ENCODE assay signal across 15 cellular contexts in the genomic region with DNA sequence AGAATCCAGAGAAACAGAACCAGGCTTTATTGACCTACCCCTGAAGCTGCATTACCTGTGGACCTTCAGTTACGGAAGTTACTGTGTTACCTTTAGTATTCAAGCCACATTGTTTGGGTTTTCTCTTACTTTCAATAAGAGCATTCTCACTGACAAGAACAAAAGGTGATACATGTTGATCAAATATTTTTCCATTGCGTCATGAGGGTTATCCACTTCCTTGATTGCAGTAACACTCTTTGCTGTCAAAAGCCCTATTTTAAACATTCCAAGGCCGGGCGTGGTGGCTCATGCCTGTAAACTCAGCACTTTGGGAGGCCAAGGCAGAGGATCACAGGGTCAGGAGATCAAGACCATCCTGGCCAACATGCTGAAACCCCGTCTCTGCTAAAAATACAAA. TPM values are rescaled to one million over a fixed set of nuclear protein-coding genes. Genes with fewer than 3 reads are reported as not detected.
A peak's percentile ranks its signal among the peaks of the same experiment; 100 is the strongest.
DNase-seq lines count a peak whose midpoint lies in the region; ATAC-seq, FAIRE-seq and TF ChIP-seq lines count a peak whose summit lies in the region.
"Had no signal": no experiment of that assay in that cellular context is flagged by ENCODE, and none has a peak within 500 bp of the region (broad histone marks: within the 10 kb centered on the region; RNA-seq: fewer than 3 reads in every experiment).

No MANE protein-coding gene starts in this region.

- WGBS in GM23248 (ENCODE audit: low coverage in 1 of 2, low lambda C conversion rate in 2 of 2, missing lambda C conversion rate in 2 of 2), 2 experiments = 81% methylated on average over 5 of the region's 5 CpGs
- WGBS in pancreas, 2 donors = 55 to 61% methylated on average over 5 of the region's 5 CpGs

- no peaks in the 10 kb centered on the region for H3K36me3 ChIP-seq in GM23248 (ENCODE audit: low read depth)
- no peaks in the 10 kb centered on the region for H3K36me3 ChIP-seq in pancreas
- H3K36me3 ChIP-seq in right atrium auricular region = no peaks in the 10 kb centered on the region

- no peak for FAIRE-seq in pancreas (lab: Jason Lieb, UNC)
- FAIRE-seq: GM12892 had no signal

- H3K9me2 ChIP-seq in GM23248 (ENCODE audit: insufficient read depth) = no peaks in the 10 kb centered on the region

- H3K27me3 Mint-ChIP-seq in progenitor cell of endocrine pancreas = no peaks in the 10 kb centered on the region

- H3K4me2 ChIP-seq in GM23248 (ENCODE audit: unreplicated experiment) = peak overlapping the region; percentile 12
- H3K4me2 ChIP-seq: KMS-11 had no signal

- no peaks in the 10 kb centered on the region for H3K4me1 Mint-ChIP-seq in progenitor cell of endocrine pancreas (ENCODE audit: low read depth)

- H3K79me2 ChIP-seq in GM23248 (ENCODE audit: insufficient read depth) = no peaks in the 10 kb centered on the region

- no peaks in the 10 kb centered on the region for H3K9me3 ChIP-seq in GM23248 (ENCODE audit: low read depth)
- no peaks in the 10 kb centered on the region for H3K9me3 ChIP-seq in pancreas
- H3K9me3 ChIP-seq in right atrium auricular region = peaks cover 0 to 4% of the 10 kb centered on the region in 2 donors

- no peaks in the 10 kb centered on the region for H4K20me1 ChIP-seq in GM23248 (ENCODE audit: insufficient read depth)

- H3K9me3 Mint-ChIP-seq in progenitor cell of endocrine pancreas (ENCODE audit: low read depth) = no peaks in the 10 kb centered on the region

- H3K4me3 Mint-ChIP-seq in progenitor cell of endocrine pancreas (ENCODE audit: low read depth) = no peak overlapping the region
- H3K4me3 Mint-ChIP-seq: activated naive CD4-positive, alpha-beta T cell treated with anti-CD3 and anti-CD28 coated beads for 36 hours; B cell had no signal

- no peaks in the 10 kb centered on the region for H3K36me3 Mint-ChIP-seq in progenitor cell of endocrine pancreas (ENCODE audit: insufficient read depth)

- intact Hi-C loops in pancreas (cut with DNase I) = no loop called here

- no peaks in the 10 kb centered on the region for H3F3A ChIP-seq in GM23248 (ENCODE audit: insufficient read depth)

- H3K4me3 ChIP-seq in GM23248 = no peak overlapping the region
- H3K4me3 ChIP-seq in pancreas = no peak overlapping the region
- H3K4me3 ChIP-seq in right atrium auricular region = no peak overlapping the region

- no peak overlapping the region for H3K27ac ChIP-seq in GM23248
- peak overlapping the region; percentile 93 for H3K27ac ChIP-seq in epithelial cell of prostate
- peak overlapping the region in 3 of 4 donors; percentile 17 to 64 (median 50) for H3K27ac ChIP-seq in pancreas
- H3K27ac ChIP-seq in right atrium auricular region = no peak overlapping the region
- H3K27ac ChIP-seq: KMS-11 had no signal

- ATAC-seq in pancreas (peak; percentile 31 to 72 (median 60)), HG03097 (IDR thresholded peaks at IDR 0.05; ENCODE audit: low FRiP score, unreplicated experiment) (no peak)
- ATAC-seq: Right ventricle myocardium inferior had no signal

- TF ChIP-seq CTCF in pancreas (IDR thresholded peaks at IDR 0.05) (no peak), progenitor cell of endocrine pancreas (IDR thresholded peaks at IDR 0.05; ENCODE audit: unreplicated experiment) (no peak), right atrium auricular region (IDR thresholded peaks at IDR 0.05) (no peak)

- H3K4me1 ChIP-seq in GM23248 (ENCODE audit: insufficient read depth) = no peaks in the 10 kb centered on the region
- H3K4me1 ChIP-seq in pancreas = no peaks in the 10 kb centered on the region
- H3K4me1 ChIP-seq in right atrium auricular region = no peaks in the 10 kb centered on the region

- in situ Hi-C loops in GM23248 (cut with MboI) = no loop called here
- in situ Hi-C loops in ACHN (cut with HindIII; ENCODE audit: low pct_ligation_motif_present, low pct_unique_long_range_greater_than_20kb, low sequenced_read_pairs) = no loop called here

- H3K27ac Mint-ChIP-seq in progenitor cell of endocrine pancreas = no peak overlapping the region
- H3K27ac Mint-ChIP-seq: activated naive CD4-positive, alpha-beta T cell treated with anti-CD3 and anti-CD28 coated beads for 36 hours; B cell had no signal

- H3K27me3 ChIP-seq in GM23248 (replicated peaks; ENCODE audit: insufficient read depth) (no peaks in the 10 kb centered on the region), pancreas (no peaks in the 10 kb centered on the region), right atrium auricular region (no peaks in the 10 kb centered on the region)

- H3K9ac ChIP-seq in GM23248 = no peak overlapping the region
- H3K9ac ChIP-seq: KMS-11 had no signal

- H2AFZ ChIP-seq in GM23248 = no peak overlapping the region

- DNase-seq in GM23248 (no peak), NCI-H460 (ENCODE audit: extremely low read depth, low read depth) (peak; percentile 6), epithelial cell of prostate (ENCODE audit: low read depth, low spot score) (peak; percentile 83), pancreas (peak in 1 of 6 donors; percentile 14), ACHN (no peak), progenitor cell of endocrine pancreas (ENCODE audit: low spot score, unreplicated experiment) (no peak), right atrium auricular region (ENCODE audit: low spot score) (no peak)
- DNase-seq: activated naive CD4-positive, alpha-beta T cell treated with anti-CD3 and anti-CD28 coated beads for 36 hours; NCI-H187; NCI-H82 had no signal

RNA-seq across cellular contexts. Expression of gene PAFAH1B1, which starts 28.6 kb away (rescaled TPM):
- 76.4 and 88.7 TPM in 2 replicates for total RNA-seq in GM23248 (2014; rRNA removed; shearing (Covaris generic))
- polyA plus RNA-seq in GM23248 (2016; fragmentation: Nextera tagmentation; extraction: Ambion mirVana) (32.5 and 39.3 TPM in 2 replicates), pancreas (10 to 100 TPM; 17.3 to 31.9 TPM)
- 76.7 and 88.3 TPM in 2 replicates for total RNA-seq in NCI-H460 (2014; rRNA removed; shearing (Covaris generic))
- polyA plus RNA-seq in NCI-H460 (2014; cell fraction: nucleus; rRNA removed) = 36.2 and 38.2 TPM in 2 replicates
- total RNA-seq in pancreas (10 to 100 TPM; 33.6 to 66.1 (median 37.4) TPM), progenitor cell of endocrine pancreas (138 and 140 TPM in 2 replicates), right atrium auricular region (10 to 100 TPM; 55.4 to 71.6 TPM)

RNA-seq across cellular contexts. Expression of gene METTL16, which starts 53.2 kb away (rescaled TPM):
- total RNA-seq in GM23248 (2014; rRNA removed; shearing (Covaris generic)) = 9.7 and 12.0 TPM in 2 replicates
- polyA plus RNA-seq in GM23248 (2016; fragmentation: Nextera tagmentation; extraction: Ambion mirVana) (13.0 and 14.4 TPM in 2 replicates), pancreas (10 to 100 TPM; 15.5 to 19.6 TPM)
- 30.3 and 33.2 TPM in 2 replicates for total RNA-seq in NCI-H460 (2014; rRNA removed; shearing (Covaris generic))
- polyA plus RNA-seq in NCI-H460 (2014; cell fraction: nucleus; rRNA removed) = 11.7 and 12.9 TPM in 2 replicates
- total RNA-seq in pancreas (10 to 100 TPM in 5 of 6 donors, 1 to 10 TPM in 1; 9.2 to 16.5 (median 13.1) TPM), progenitor cell of endocrine pancreas (43.8 and 44.4 TPM in 2 replicates), right atrium auricular region (10 to 100 TPM; 16.4 to 17.9 TPM)

Comparison
In these comparisons a context has a peak if more than half of its experiments do, and no peak if none do; other contexts are left out.
1. DNase-seq: peak in NCI-H460 (single experiment) and epithelial cell of prostate (single experiment); none in GM23248 (single experiment), ACHN (single experiment), progenitor cell of endocrine pancreas (single experiment) and right atrium auricular region (single experiment).
2. H3K27ac ChIP-seq: peak in epithelial cell of prostate (single experiment) and pancreas (3 of 4); none in GM23248 (single experiment) and right atrium auricular region (0 of 2).